12 cellular contexts compared by ENCODE assay signal in the genomic region with DNA sequence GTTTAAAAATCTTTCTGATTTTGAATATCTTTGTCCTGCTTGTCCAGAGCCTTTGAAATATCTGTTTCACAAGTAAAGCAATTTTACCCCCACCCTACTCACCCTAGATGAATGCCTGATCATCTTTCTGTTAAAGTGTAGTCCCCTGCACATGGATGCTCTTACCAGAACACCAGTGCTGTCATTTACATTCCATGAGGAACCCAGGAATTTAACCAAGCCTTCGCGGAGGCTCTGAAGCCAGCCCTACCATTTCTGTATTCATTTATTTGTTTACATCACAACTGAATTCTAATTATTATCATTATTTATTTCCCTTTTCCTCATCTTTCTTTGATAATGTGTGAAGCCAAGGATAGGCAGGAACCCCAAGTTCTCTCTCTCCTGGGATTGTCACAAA.
"Had no signal": no experiment of that assay in that cellular context is flagged by ENCODE, and none has a peak within 500 bp of the region (broad histone marks: within the 10 kb centered on the region; RNA-seq: fewer than 3 reads in every experiment).

No MANE protein-coding gene starts in this region.

- H3K4me1 ChIP-seq: left lung, thyroid gland, uterus had no signal

- FAIRE-seq: keratinocyte had no signal

- ATAC-seq: activated T-helper 17 cell treated with anti-CD3 and anti-CD28 coated beads, Interleukin-2, amount 50 U/mL, for 72 hours; effector memory CD8-positive, alpha-beta T cell; left lung had no signal

- DNase-seq: activated B cell treated with CpG ODN at 0.5 μM for 24 hours; activated CD4-positive, alpha-beta T cell treated with anti-CD3 and anti-CD28 coated beads, Interleukin-2, amount 10 ng/mL, durations not matched to agents 7 days and 5 days; activated naive CD4-positive, alpha-beta T cell treated with anti-CD3 and anti-CD28 coated beads for 36 hours; activated T-cell treated with anti-CD3 and anti-CD28 coated beads for 4 hours; cortex of kidney; effector memory CD8-positive, alpha-beta T cell; left lung; thyroid gland; uterus had no signal

- H3K27me3 ChIP-seq: thyroid gland, uterus had no signal

- H3K27ac ChIP-seq: left lung, neutrophil, thyroid gland, uterus had no signal

- H3K4me3 ChIP-seq: left lung, thyroid gland, uterus had no signal

- H3K36me3 ChIP-seq: left lung, neutrophil, thyroid gland, uterus had no signal

- H3K9me3 ChIP-seq: left lung, neutrophil, thyroid gland, uterus had no signal
